In genomic region chr2:240441993-240442411, GRCh38 we compare ENCODE assay signal across 15 cellular contexts. TPM values are rescaled to one million over a fixed set of nuclear protein-coding genes. Genes with fewer than 3 reads are reported as not detected.
DNase-seq lines count a peak whose midpoint lies in the region; ATAC-seq and TF ChIP-seq lines count a peak whose summit lies in the region.
"Had no signal": no experiment of that assay in that cellular context is flagged by ENCODE, and none has a peak within 500 bp of the region (broad histone marks: within the 10 kb centered on the region; RNA-seq: fewer than 3 reads in every experiment).

No MANE protein-coding gene starts in this region.

- H3K4me1 Mint-ChIP-seq in stimulated activated memory B cell treated with anti-CD40 and anti-IgM and Interleukin-4, amounts not matched to agents 10 μg/mL and 1 μg/mL and 100 μg/mL, for 72 hours: peaks cover 15% of the 10 kb centered on the region
- no peaks in the 10 kb centered on the region for H3K4me1 Mint-ChIP-seq in activated CD8-positive, alpha-beta memory T cell treated with anti-CD3 and anti-CD28 coated beads, Interleukin-2, amount 10 ng/mL, durations not matched to agents 7 days and 5 days
- peaks cover 9% of the 10 kb centered on the region for H3K4me1 Mint-ChIP-seq in mesothelial cell of epicardium

- TF ChIP-seq EP300 in ovary (IDR thresholded peaks at IDR 0.05): no peak

- H3K36me3 Mint-ChIP-seq in stimulated activated memory B cell treated with anti-CD40 and anti-IgM and Interleukin-4, amounts not matched to agents 10 μg/mL and 1 μg/mL and 100 μg/mL, for 72 hours: no peaks in the 10 kb centered on the region
- no peaks in the 10 kb centered on the region for H3K36me3 Mint-ChIP-seq in activated CD8-positive, alpha-beta memory T cell treated with anti-CD3 and anti-CD28 coated beads, Interleukin-2, amount 10 ng/mL, durations not matched to agents 7 days and 5 days
- no peaks in the 10 kb centered on the region for H3K36me3 Mint-ChIP-seq in mesothelial cell of epicardium

- no peak overlapping the region for H3K4me3 Mint-ChIP-seq in stimulated activated memory B cell treated with anti-CD40 and anti-IgM and Interleukin-4, amounts not matched to agents 10 μg/mL and 1 μg/mL and 100 μg/mL, for 72 hours
- no peak overlapping the region for H3K4me3 Mint-ChIP-seq in activated CD8-positive, alpha-beta memory T cell treated with anti-CD3 and anti-CD28 coated beads, Interleukin-2, amount 10 ng/mL, durations not matched to agents 7 days and 5 days
- H3K4me3 Mint-ChIP-seq in mesothelial cell of epicardium: no peak overlapping the region

- intact Hi-C loops in heart left ventricle (cut with DNase I) (no loop called here), left cardiac atrium (cut with DNase I) (no loop called here), ovary (cut with DNase I) (no loop called here)

- peak in 3 of 5 donors; percentile 26 to 62 (median 28) for DNase-seq in heart left ventricle
- no peak for DNase-seq in left cardiac atrium
- peak in 3 of 5 donors; percentile 21 to 37 (median 22) for DNase-seq in ovary
- no peak for DNase-seq in activated CD8-positive, alpha-beta memory T cell treated with anti-CD3 and anti-CD28 coated beads, Interleukin-2, amount 10 ng/mL, durations not matched to agents 7 days and 5 days
- no peak for DNase-seq in RKO (ENCODE audit: low spot score)
- no peak for DNase-seq in mesothelial cell of epicardium (ENCODE audit: low spot score in 2 of 2, unreplicated experiment in 2 of 2)
- DNase-seq: MG63, NCI-H1092 treated with DMSO at 0.1 percent for 48 hours, NCI-H1694, NCI-H446 treated with DMSO at 0.1 percent for 48 hours, NCI-H748 treated with DMSO at 0.1 percent for 48 hours had no signal

- no peak overlapping the region for H3K27ac Mint-ChIP-seq in stimulated activated memory B cell treated with anti-CD40 and anti-IgM and Interleukin-4, amounts not matched to agents 10 μg/mL and 1 μg/mL and 100 μg/mL, for 72 hours
- H3K27ac Mint-ChIP-seq in activated CD8-positive, alpha-beta memory T cell treated with anti-CD3 and anti-CD28 coated beads, Interleukin-2, amount 10 ng/mL, durations not matched to agents 7 days and 5 days: no peak overlapping the region
- H3K27ac Mint-ChIP-seq in mesothelial cell of epicardium: no peak overlapping the region

- H3K4me1 ChIP-seq in heart left ventricle (peaks cover 0 to 56% (median 23%) of the 10 kb centered on the region in 12 donors), esophagus (ENCODE audit: control insufficient read depth in 2 of 2, insufficient read depth in 2 of 2, low read length in 1 of 2) (peaks cover 10 to 67% of the 10 kb centered on the region in 2 donors), ovary (ENCODE audit: insufficient read depth) (peaks cover 9% of the 10 kb centered on the region)

- no peak for TF ChIP-seq CTCF in heart left ventricle (IDR thresholded peaks at IDR 0.05)
- no peak for TF ChIP-seq CTCF in ovary (IDR thresholded peaks at IDR 0.05)
- no peak for TF ChIP-seq CTCF in mesothelial cell of epicardium (IDR thresholded peaks at IDR 0.05; ENCODE audit: unreplicated experiment)

- no peak for ATAC-seq in heart left ventricle
- ATAC-seq in left cardiac atrium: no peak
- ATAC-seq in stimulated activated memory B cell treated with anti-CD40 and anti-IgM and Interleukin-4, amounts not matched to agents 10 μg/mL and 1 μg/mL and 100 μg/mL, for 72 hours: peak; percentile 49
- ATAC-seq in activated CD8-positive, alpha-beta memory T cell treated with anti-CD3 and anti-CD28 coated beads, Interleukin-2, amount 10 ng/mL, durations not matched to agents 7 days and 5 days: no peak
- ATAC-seq: A549 had no signal

- no peak for TF ChIP-seq POLR2A in heart left ventricle (IDR thresholded peaks at IDR 0.05)
- no peak for TF ChIP-seq POLR2A in ovary (IDR thresholded peaks at IDR 0.05)

- H3K9me3 ChIP-seq in heart left ventricle (no peaks in the 10 kb centered on the region), esophagus (ENCODE audit: control insufficient read depth in 2 of 2, insufficient read depth in 1 of 2, low read depth in 1 of 2, low read length in 1 of 2) (no peaks in the 10 kb centered on the region), ovary (no peaks in the 10 kb centered on the region)
- H3K9me3 ChIP-seq: A549, MG63 had no signal

- H3K4me3 ChIP-seq in heart left ventricle (no peak overlapping the region), esophagus (ENCODE audit: low read depth in 1 of 2, low read length in 2 of 2) (no peak overlapping the region), ovary (no peak overlapping the region)
- H3K4me3 ChIP-seq: A549, MG63 had no signal

- peaks cover 0 to 12% (median 2%) of the 10 kb centered on the region in 9 donors for H3K27me3 ChIP-seq in heart left ventricle
- H3K27me3 ChIP-seq in esophagus (ENCODE audit: control insufficient read depth in 1 of 2, insufficient read depth in 2 of 2, low read length in 2 of 2): no peaks in the 10 kb centered on the region
- H3K27me3 ChIP-seq in ovary: no peaks in the 10 kb centered on the region
- H3K27me3 ChIP-seq: MG63 had no signal

- 67 to 85% (median 73%) methylated on average over 14 to 17 of the region's 17 CpGs for WGBS in heart left ventricle, 4 donors
- WGBS in esophagus, 2 donors: 46 to 67% methylated on average over 16 to 17 of the region's 17 CpGs
- WGBS in ovary, 3 donors: 81 to 85% (median 82%) methylated on average over 17 of the region's 17 CpGs

- H3K27ac ChIP-seq in heart left ventricle (no peak overlapping the region), esophagus (ENCODE audit: low read depth in 2 of 2, low read length in 1 of 2) (peak overlapping the region; percentile 85 to 86), ovary (no peak overlapping the region)
- H3K27ac ChIP-seq: C4-2B had no signal

- H3K9me3 Mint-ChIP-seq in stimulated activated memory B cell treated with anti-CD40 and anti-IgM and Interleukin-4, amounts not matched to agents 10 μg/mL and 1 μg/mL and 100 μg/mL, for 72 hours: no peaks in the 10 kb centered on the region
- no peaks in the 10 kb centered on the region for H3K9me3 Mint-ChIP-seq in activated CD8-positive, alpha-beta memory T cell treated with anti-CD3 and anti-CD28 coated beads, Interleukin-2, amount 10 ng/mL, durations not matched to agents 7 days and 5 days (ENCODE audit: low read depth)
- H3K9me3 Mint-ChIP-seq in mesothelial cell of epicardium: no peaks in the 10 kb centered on the region

- H3K27me3 Mint-ChIP-seq in stimulated activated memory B cell treated with anti-CD40 and anti-IgM and Interleukin-4, amounts not matched to agents 10 μg/mL and 1 μg/mL and 100 μg/mL, for 72 hours: peaks cover 53% of the 10 kb centered on the region
- peaks cover 12% of the 10 kb centered on the region for H3K27me3 Mint-ChIP-seq in activated CD8-positive, alpha-beta memory T cell treated with anti-CD3 and anti-CD28 coated beads, Interleukin-2, amount 10 ng/mL, durations not matched to agents 7 days and 5 days
- H3K27me3 Mint-ChIP-seq in mesothelial cell of epicardium (ENCODE audit: low read depth): peaks cover 8% of the 10 kb centered on the region

- H3K36me3 ChIP-seq in heart left ventricle (peaks cover 0 to 2% (median 0%) of the 10 kb centered on the region in 9 donors), esophagus (ENCODE audit: control insufficient read depth in 2 of 2, insufficient read depth in 2 of 2, low read length in 1 of 2) (peaks cover 0 to 15% of the 10 kb centered on the region in 2 donors), ovary (no peaks in the 10 kb centered on the region)

- CTCF ChIA-PET in activated CD8-positive, alpha-beta memory T cell treated with anti-CD3 and anti-CD28 coated beads, Interleukin-2, amount 10 ng/mL, durations not matched to agents 7 days and 5 days (lab: Charles Lee): no interaction called here

RNA-seq across cellular contexts. Expression of gene GPC1, which starts 6.5 kb away (rescaled TPM):
- total RNA-seq in heart left ventricle (100 to 1,000 TPM; 131 to 316 (median 193) TPM), left cardiac atrium (10 to 100 TPM; 74.6 to 78.4 TPM), ovary (100 to 1,000 TPM in 1 of 7 donors, 10 to 100 TPM in 6; 27.2 to 149 (median 73.3) TPM), mesothelial cell of epicardium (86.1 to 89.7 TPM (median 88.0 TPM) in 3 replicates)
- polyA plus RNA-seq in heart left ventricle (100 to 1,000 TPM; 134 to 209 TPM), esophagus (10 to 100 TPM; 57.9 to 82.0 TPM), ovary (10 to 100 TPM in 1 of 2 donors, 1 to 10 TPM in 1; 2.9 to 63.3 TPM)
- total RNA-seq in activated CD8-positive, alpha-beta memory T cell treated with anti-CD3 and anti-CD28 coated beads, Interleukin-2, amount 10 ng/mL, durations not matched to agents 7 days and 5 days: 1 to 10 TPM; 3.2 to 4.5 TPM

Comparison
In these comparisons a context has a peak if more than half of its experiments do, and no peak if none do; other contexts are left out.
1. DNase-seq: peak in heart left ventricle (3 of 5) and ovary (3 of 5); none in left cardiac atrium (single experiment), activated CD8-positive, alpha-beta memory T cell treated with anti-CD3 and anti-CD28 coated beads, Interleukin-2, amount 10 ng/mL, durations not matched to agents 7 days and 5 days (single experiment), RKO (single experiment) and mesothelial cell of epicardium (0 of 2).
2. H3K27ac ChIP-seq: peak in esophagus (2 of 2); none in heart left ventricle (0 of 12) and ovary (0 of 2).
3. RNA of gene GPC1, which starts 6.5 kb away (total RNA-seq): 131 to 316 TPM in heart left ventricle, 86.1 to 89.7 TPM in mesothelial cell of epicardium, 74.6 to 78.4 TPM in left cardiac atrium and 27.2 to 149 TPM in ovary; 3.2 to 4.5 TPM in activated CD8-positive, alpha-beta memory T cell treated with anti-CD3 and anti-CD28 coated beads, Interleukin-2, amount 10 ng/mL, durations not matched to agents 7 days and 5 days; every median in the first group is over 4 times any median in the second.